9 cellular contexts compared by ENCODE assay signal in genomic region chr3:179488213-179488612, GRCh38.
"Had no signal": no experiment of that assay in that cellular context is flagged by ENCODE, and none has a peak within 500 bp of the region (broad histone marks: within the 10 kb centered on the region; RNA-seq: fewer than 3 reads in every experiment).

No MANE protein-coding gene starts in this region.

- H3K4me1 ChIP-seq: HAP-1 had no signal

- ATAC-seq: HCT116, HepG2 had no signal

- DNase-seq: GM23248, H7, HFFc6, KBM-7 had no signal

- H3K36me3 ChIP-seq: HAP-1 had no signal

- H2AFZ ChIP-seq: GM23248 had no signal

- H3K27ac Mint-ChIP-seq: HFFc6 had no signal

- H3K27ac ChIP-seq: GM23248, HL-60 had no signal

- H3K9me3 ChIP-seq: HAP-1 had no signal

- H3K36me3 Mint-ChIP-seq: IgD-negative memory B cell had no signal

- H3K4me1 Mint-ChIP-seq: IgD-negative memory B cell had no signal

- H3K4me3 Mint-ChIP-seq: HFFc6, IgD-negative memory B cell had no signal

- H3K9ac ChIP-seq: GM23248 had no signal

- H3K4me3 ChIP-seq: GM23248, HAP-1 had no signal
